25 cellular contexts compared by ENCODE assay signal in genomic region chr6:110621061-110621460, GRCh38.
"Had no signal": no experiment of that assay in that cellular context is flagged by ENCODE, and none has a peak within 500 bp of the region (broad histone marks: within the 10 kb centered on the region; RNA-seq: fewer than 3 reads in every experiment).

No MANE protein-coding gene starts in this region.

- H3K27me3 Mint-ChIP-seq: naive thymus-derived CD4-positive, alpha-beta T cell; stimulated activated naive CD8-positive, alpha-beta T cell treated with anti-CD3 and anti-CD28 coated beads, Interleukin-15, Interleukin-2, amounts not matched to agents 100 ng/mL and 50 ng/mL, for 24 hours had no signal

- H3K27ac ChIP-seq: epithelial cell of prostate, gastrocnemius medialis, left lung, neural progenitor cell, psoas muscle, sigmoid colon, suprapubic skin, thyroid gland, vagina had no signal

- H3K27me3 ChIP-seq: gastrocnemius medialis, left lung, neural progenitor cell, sigmoid colon, suprapubic skin, thyroid gland, vagina had no signal

- H3K9me3 ChIP-seq: gastrocnemius medialis, left lung, psoas muscle, sigmoid colon, suprapubic skin, thyroid gland, vagina had no signal

- H3K27ac Mint-ChIP-seq: neural progenitor cell; stimulated activated effector memory CD8-positive, alpha-beta T cell treated with anti-CD3 and anti-CD28 coated beads, Interleukin-12 subunit alpha, Interleukin-12 subunit beta, amount 100 ng/mL, for 72 hours; stimulated activated naive CD8-positive, alpha-beta T cell treated with anti-CD3 and anti-CD28 coated beads, Interleukin-15, Interleukin-2, amounts not matched to agents 100 ng/mL and 50 ng/mL, for 24 hours had no signal

- DNase-seq: effector CD8-positive, alpha-beta T cell; endodermal cell; foreskin fibroblast; gastrocnemius medialis; head of caudate nucleus; left cardiac atrium; left lung; mesenchymal stem cell; midbrain; naive thymus-derived CD4-positive, alpha-beta T cell; psoas muscle; right cardiac atrium; sigmoid colon; stimulated activated CD4-positive, alpha-beta T cell treated with anti-CD3 and anti-CD28 coated beads, Interleukin-2, amount 100 ng/mL, for 24 hours; stimulated activated CD4-positive, alpha-beta T cell treated with anti-CD3 and anti-CD28 coated beads, Interleukin-4, amount 100 ng/mL, for 24 hours; thyroid gland; trophoblast cell had no signal

- ATAC-seq: esophagus mucosa; gastrocnemius medialis; left cardiac atrium; left lung; naive thymus-derived CD4-positive, alpha-beta T cell; psoas muscle; right cardiac atrium; stimulated activated effector memory CD8-positive, alpha-beta T cell treated with anti-CD3 and anti-CD28 coated beads, Interleukin-12 subunit alpha, Interleukin-12 subunit beta, amount 100 ng/mL, for 72 hours had no signal

- H3K4me1 ChIP-seq: left lung, psoas muscle, sigmoid colon, suprapubic skin, thyroid gland had no signal

- H3K4me3 Mint-ChIP-seq: endodermal cell; naive thymus-derived CD4-positive, alpha-beta T cell; nephron; neural progenitor cell; stimulated activated effector memory CD8-positive, alpha-beta T cell treated with anti-CD3 and anti-CD28 coated beads, Interleukin-12 subunit alpha, Interleukin-12 subunit beta, amount 100 ng/mL, for 72 hours; stimulated activated naive CD8-positive, alpha-beta T cell treated with anti-CD3 and anti-CD28 coated beads, Interleukin-15, Interleukin-2, amounts not matched to agents 100 ng/mL and 50 ng/mL, for 24 hours had no signal

- H3K9me3 Mint-ChIP-seq: endodermal cell; naive thymus-derived CD4-positive, alpha-beta T cell; nephron; neural progenitor cell; stimulated activated effector memory CD8-positive, alpha-beta T cell treated with anti-CD3 and anti-CD28 coated beads, Interleukin-12 subunit alpha, Interleukin-12 subunit beta, amount 100 ng/mL, for 72 hours; stimulated activated naive CD8-positive, alpha-beta T cell treated with anti-CD3 and anti-CD28 coated beads, Interleukin-15, Interleukin-2, amounts not matched to agents 100 ng/mL and 50 ng/mL, for 24 hours had no signal

- H3K4me3 ChIP-seq: gastrocnemius medialis, left lung, neural progenitor cell, psoas muscle, sigmoid colon, suprapubic skin, thyroid gland, vagina had no signal
